Comparison of ENCODE assay signal across 33 cellular contexts in the genomic region with DNA sequence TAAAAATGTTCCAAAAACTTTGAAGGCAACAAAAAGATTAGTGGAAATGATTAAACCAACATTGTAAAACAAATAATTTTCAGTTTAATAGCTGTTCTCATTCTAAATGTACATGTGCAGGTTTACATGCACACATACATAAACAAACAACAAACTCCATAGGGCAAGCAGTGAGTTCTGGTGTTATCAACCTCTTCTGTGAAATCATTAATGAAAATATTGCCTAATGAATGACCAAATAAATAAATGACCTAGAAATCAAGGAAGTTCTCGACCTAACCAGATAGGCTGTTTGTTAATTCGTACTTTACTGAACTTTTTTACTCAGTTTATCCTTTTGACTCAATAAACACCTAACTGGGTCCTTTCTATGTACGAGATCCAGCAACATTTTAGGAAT.
"Had no signal": no experiment of that assay in that cellular context is flagged by ENCODE, and none has a peak within 500 bp of the region (broad histone marks: within the 10 kb centered on the region; RNA-seq: fewer than 3 reads in every experiment).

No MANE protein-coding gene starts in this region.

- ATAC-seq: activated CD4-positive, alpha-beta T cell treated with anti-CD3 and anti-CD28 coated beads for 36 hours; activated CD8-positive, alpha-beta memory T cell treated with anti-CD3 and anti-CD28 coated beads, Interleukin-2, amount 10 ng/mL, durations not matched to agents 7 days and 5 days; activated CD8-positive, alpha-beta T cell treated with anti-CD3 and anti-CD28 coated beads, Interleukin-2, amount 10 ng/mL, durations not matched to agents 7 days and 5 days; activated naive CD4-positive, alpha-beta T cell treated with anti-CD3 and anti-CD28 coated beads, Interleukin-2, amount 50 U/mL, for 72 hours; body of pancreas had no signal

- H3K27ac ChIP-seq: adrenal gland, body of pancreas, brain microvascular endothelial cell, breast epithelium, VCaP had no signal

- H3K27me3 ChIP-seq: adrenal gland, body of pancreas, brain microvascular endothelial cell, breast epithelium had no signal

- H3K9me3 ChIP-seq: adrenal gland, body of pancreas, breast epithelium had no signal

- H3K4me3 ChIP-seq: adrenal gland, body of pancreas, breast epithelium had no signal

- H3K27me3 Mint-ChIP-seq: activated B cell treated with CpG ODN at 0.5 μM for 24 hours; activated CD4-positive, alpha-beta memory T cell treated with anti-CD3 and anti-CD28 coated beads, Interleukin-2, amount 10 ng/mL, durations not matched to agents 7 days and 5 days; activated CD4-positive, alpha-beta T cell treated with anti-CD3 and anti-CD28 coated beads for 36 hours; activated CD4-positive, alpha-beta T cell treated with anti-CD3 and anti-CD28 coated beads, Interleukin-2, amount 10 ng/mL, durations not matched to agents 7 days and 5 days; activated CD8-positive, alpha-beta memory T cell treated with anti-CD3 and anti-CD28 coated beads, Interleukin-2, amount 10 ng/mL, durations not matched to agents 7 days and 5 days; activated naive CD8-positive, alpha-beta T cell treated with anti-CD3 and anti-CD28 coated beads for 36 hours; activated T-cell treated with anti-CD3 and anti-CD28 coated beads, Interleukin-2, amount 50 U/mL, for 24 hours had no signal

- H3K27ac Mint-ChIP-seq: activated B cell treated with CpG ODN at 0.5 μM for 24 hours; activated CD4-positive, alpha-beta memory T cell treated with anti-CD3 and anti-CD28 coated beads, Interleukin-2, amount 10 ng/mL, durations not matched to agents 7 days and 5 days; activated CD4-positive, alpha-beta T cell treated with anti-CD3 and anti-CD28 coated beads for 36 hours; activated CD4-positive, alpha-beta T cell treated with anti-CD3 and anti-CD28 coated beads, Interleukin-2, amount 10 ng/mL, durations not matched to agents 7 days and 5 days; activated CD8-positive, alpha-beta memory T cell treated with anti-CD3 and anti-CD28 coated beads, Interleukin-2, amount 10 ng/mL, durations not matched to agents 7 days and 5 days; activated CD8-positive, alpha-beta T cell treated with anti-CD3 and anti-CD28 coated beads, Interleukin-2, amount 10 ng/mL, durations not matched to agents 7 days and 5 days; activated naive CD4-positive, alpha-beta T cell treated with anti-CD3 and anti-CD28 coated beads, Interleukin-2, amount 50 U/mL, for 72 hours; activated naive CD8-positive, alpha-beta T cell treated with anti-CD3 and anti-CD28 coated beads for 36 hours; activated T-cell treated with anti-CD3 and anti-CD28 coated beads, Interleukin-2, amount 50 U/mL, for 24 hours; activated T-helper 2 cell treated with anti-CD3 and anti-CD28 coated beads, Interferon-gamma antibody, Interleukin-2, Interleukin-4, amounts not matched to agents 10 μg/mL and 5 μg/mL and 100 μg/mL, durations not matched to agents 14 hours and 24 hours and 36 hours; T-helper 1 cell treated with Interleukin-12 subunit alpha and Interleukin-12 subunit beta and Interleukin-4 antibody, amounts not matched to agents 30 μg/mL and 1 μg/mL, for 36 hours; T-helper 2 cell treated with Interferon-gamma antibody and Interleukin-4, amounts not matched to agents 5 μg/mL and 100 μg/mL, for 36 hours had no signal

- DNase-seq: activated B cell treated with CpG ODN at 0.5 μM for 24 hours; activated CD4-positive, alpha-beta memory T cell treated with anti-CD3 and anti-CD28 coated beads, Interleukin-2, amount 10 ng/mL, durations not matched to agents 7 days and 5 days; activated CD4-positive, alpha-beta T cell treated with anti-CD3 and anti-CD28 coated beads for 1 hour; activated CD4-positive, alpha-beta T cell treated with anti-CD3 and anti-CD28 coated beads for 36 hours; activated CD4-positive, alpha-beta T cell treated with anti-CD3 and anti-CD28 coated beads for 48 hours; activated CD4-positive, alpha-beta T cell treated with anti-CD3 and anti-CD28 coated beads, Interleukin-2, amount 10 ng/mL, durations not matched to agents 7 days and 5 days; activated CD4-positive, alpha-beta T cell treated with anti-CD3 and anti-CD28 coated beads, Interleukin-2, amount 50 U/mL, for 48 hours; activated CD8-positive, alpha-beta memory T cell treated with anti-CD3 and anti-CD28 coated beads for 24 hours; activated CD8-positive, alpha-beta memory T cell treated with anti-CD3 and anti-CD28 coated beads, Interleukin-2, amount 10 ng/mL, durations not matched to agents 7 days and 5 days; activated CD8-positive, alpha-beta memory T cell treated with anti-CD3 and anti-CD28 coated beads, Interleukin-2, amount 50 U/mL, for 48 hours; activated CD8-positive, alpha-beta T cell treated with anti-CD3 and anti-CD28 coated beads, Interleukin-2, amount 10 ng/mL, durations not matched to agents 7 days and 5 days; activated effector memory CD4-positive, alpha-beta T cell treated with Interleukin-2 at 50 U/mL for 16 hours; activated gamma-delta T cell; activated naive CD4-positive, alpha-beta T cell treated with anti-CD3 and anti-CD28 coated beads, Interleukin-2, amount 50 U/mL, for 16 hours; activated naive CD4-positive, alpha-beta T cell treated with Interleukin-2 at 50 U/mL for 16 hours; activated naive CD8-positive, alpha-beta T cell treated with anti-CD3 and anti-CD28 coated beads for 36 hours; activated T-cell treated with anti-CD3 and anti-CD28 coated beads, Interleukin-2, amount 50 U/mL, for 24 hours; activated T-cell treated with anti-CD3 and anti-CD28 coated beads, Interleukin-2, amount 50 U/mL, for 48 hours; adrenal gland; amniotic stem cell; aorta; body of pancreas; brain microvascular endothelial cell; central memory CD4-positive, alpha-beta T cell; T-helper 1 cell; T-helper 2 cell; T-helper 9 cell had no signal

- H3K36me3 Mint-ChIP-seq: activated CD8-positive, alpha-beta memory T cell treated with anti-CD3 and anti-CD28 coated beads, Interleukin-2, amount 10 ng/mL, durations not matched to agents 7 days and 5 days; activated naive CD4-positive, alpha-beta T cell treated with anti-CD3 and anti-CD28 coated beads, Interleukin-2, amount 50 U/mL, for 72 hours; activated naive CD8-positive, alpha-beta T cell treated with anti-CD3 and anti-CD28 coated beads for 36 hours had no signal

- H3K36me3 ChIP-seq: adrenal gland, brain microvascular endothelial cell, breast epithelium had no signal

- H3K9me3 Mint-ChIP-seq: activated B cell treated with CpG ODN at 0.5 μM for 24 hours; activated CD4-positive, alpha-beta memory T cell treated with anti-CD3 and anti-CD28 coated beads, Interleukin-2, amount 10 ng/mL, durations not matched to agents 7 days and 5 days; activated CD4-positive, alpha-beta T cell treated with anti-CD3 and anti-CD28 coated beads, Interleukin-2, amount 10 ng/mL, durations not matched to agents 7 days and 5 days; activated naive CD8-positive, alpha-beta T cell treated with anti-CD3 and anti-CD28 coated beads for 36 hours; activated T-cell treated with anti-CD3 and anti-CD28 coated beads, Interleukin-2, amount 50 U/mL, for 24 hours; T-helper 2 cell treated with Interferon-gamma antibody and Interleukin-4, amounts not matched to agents 5 μg/mL and 100 μg/mL, for 36 hours had no signal

- H3K4me1 ChIP-seq: adrenal gland, breast epithelium had no signal

- H3K4me1 Mint-ChIP-seq: activated B cell treated with CpG ODN at 0.5 μM for 24 hours had no signal

- H3K4me3 Mint-ChIP-seq: activated B cell treated with CpG ODN at 0.5 μM for 24 hours; activated CD4-positive, alpha-beta memory T cell treated with anti-CD3 and anti-CD28 coated beads, Interleukin-2, amount 10 ng/mL, durations not matched to agents 7 days and 5 days; activated CD4-positive, alpha-beta T cell treated with anti-CD3 and anti-CD28 coated beads for 36 hours; activated CD4-positive, alpha-beta T cell treated with anti-CD3 and anti-CD28 coated beads, Interleukin-2, amount 10 ng/mL, durations not matched to agents 7 days and 5 days; activated CD8-positive, alpha-beta memory T cell treated with anti-CD3 and anti-CD28 coated beads, Interleukin-2, amount 10 ng/mL, durations not matched to agents 7 days and 5 days; activated CD8-positive, alpha-beta T cell treated with anti-CD3 and anti-CD28 coated beads, Interleukin-2, amount 10 ng/mL, durations not matched to agents 7 days and 5 days; activated naive CD8-positive, alpha-beta T cell treated with anti-CD3 and anti-CD28 coated beads for 36 hours; activated T-cell treated with anti-CD3 and anti-CD28 coated beads, Interleukin-2, amount 50 U/mL, for 24 hours; T-helper 2 cell treated with Interferon-gamma antibody and Interleukin-4, amounts not matched to agents 5 μg/mL and 100 μg/mL, for 36 hours had no signal
